8 cellular contexts compared by ENCODE assay signal in genomic region chr10:119208553-119208940, GRCh38. TPM values are rescaled to one million over a fixed set of nuclear protein-coding genes. Genes with fewer than 3 reads are reported as not detected.
A peak's percentile ranks its signal among the peaks of the same experiment; 100 is the strongest.
DNase-seq lines count a peak whose midpoint lies in the region; ATAC-seq and TF ChIP-seq lines count a peak whose summit lies in the region.

No MANE protein-coding gene starts in this region.

- no peaks in the 10 kb centered on the region for H3K36me3 ChIP-seq in RWPE2 (ENCODE audit: low read depth)

- DNase-seq in GM03348 (ENCODE audit: low spot score) (peak; percentile 39), RWPE2 (ENCODE audit: low spot score) (no peak), epithelial cell of proximal tubule (ENCODE audit: low read depth) (no peak), pons (ENCODE audit: low spot score) (peak; percentile 37), left colon (no peak), SHP77 treated with DMSO at 0.1 percent for 48 hours (lab: John Stamatoyannopoulos, UW) (no peak), NCI-H1694 (lab: John Stamatoyannopoulos, UW) (no peak)
- DNase-seq in activated CD8-positive, alpha-beta memory T cell treated with anti-CD3 and anti-CD28 coated beads for 24 hours: no peak

- intact Hi-C loops in left colon (cut with DNase I, micrococcal nuclease): loop anchor here (10.0 kb wide), 2 partner anchors 206 to 236 kb away; no protein-coding TSS in a partner anchor

- no peaks in the 10 kb centered on the region for H3K9me3 ChIP-seq in RWPE2 (ENCODE audit: severe bottlenecking)

- no peaks in the 10 kb centered on the region for H3K27me3 ChIP-seq in RWPE2 (ENCODE audit: insufficient read depth, poor library complexity, severe bottlenecking)

- peak overlapping the region; percentile 61 for H3K4me3 ChIP-seq in RWPE2 (ENCODE audit: severe bottlenecking)
- H3K4me3 ChIP-seq in epithelial cell of proximal tubule (ENCODE audit: low read depth, low read length): peak overlapping the region; percentile 73

- peak overlapping the region; percentile 72 for H3K27ac ChIP-seq in RWPE2 (ENCODE audit: poor library complexity, severe bottlenecking)

- no peak for TF ChIP-seq CTCF in RWPE2 (IDR thresholded peaks at IDR 0.05; ENCODE audit: poor library complexity, severe bottlenecking)
- no peak for TF ChIP-seq CTCF in epithelial cell of proximal tubule (conservative IDR thresholded peaks at IDR 0.05; ENCODE audit: low read depth, low read length)

- ATAC-seq in RWPE2 (ENCODE audit: low read depth) (no peak), left colon (no peak)

- H3K4me1 ChIP-seq in RWPE2 (ENCODE audit: insufficient read depth, poor library complexity, severe bottlenecking): peaks cover 19% of the 10 kb centered on the region

RNA-seq across cellular contexts. Expression of gene GRK5, which starts 1.2 kb away (rescaled TPM):
- total RNA-seq in epithelial cell of proximal tubule: 2.5 and 2.8 TPM in 2 replicates
- 10 to 100 TPM in 1 of 2 donors, 1 to 10 TPM in 1; 7.8 to 12.4 TPM for total RNA-seq in left colon

RNA-seq across cellular contexts. Expression of gene PRDX3, which starts 29.9 kb away (rescaled TPM):
- total RNA-seq in epithelial cell of proximal tubule: 267 and 296 TPM in 2 replicates
- total RNA-seq in left colon: 100 to 1,000 TPM; 102 to 111 TPM

RNA-seq across cellular contexts. Expression of gene SFXN4, which starts 43.0 kb away (rescaled TPM):
- total RNA-seq in epithelial cell of proximal tubule: 17.1 and 28.9 TPM in 2 replicates
- total RNA-seq in left colon: 10 to 100 TPM; 30.8 to 37.0 TPM

Comparison
In these comparisons a context has a peak if more than half of its experiments do, and no peak if none do; other contexts are left out.
1. DNase-seq: peak in GM03348 (single experiment) and pons (single experiment); none in RWPE2 (single experiment), epithelial cell of proximal tubule (single experiment), left colon (0 of 2), activated CD8-positive, alpha-beta memory T cell treated with anti-CD3 and anti-CD28 coated beads for 24 hours (single experiment), SHP77 treated with DMSO at 0.1 percent for 48 hours (single experiment) and NCI-H1694 (single experiment).